In genomic region chr22:24591286-24591830, GRCh38 we compare ENCODE assay signal across 25 cellular contexts. TPM values are rescaled to one million over a fixed set of nuclear protein-coding genes. Genes with fewer than 3 reads are reported as not detected.
DNase-seq lines count a peak whose midpoint lies in the region; TF ChIP-seq lines count a peak whose summit lies in the region.
"Had no signal": no experiment of that assay in that cellular context is flagged by ENCODE, and none has a peak within 500 bp of the region (broad histone marks: within the 10 kb centered on the region; RNA-seq: fewer than 3 reads in every experiment).

No MANE protein-coding gene starts in this region.

- no peaks in the 10 kb centered on the region for H3K36me3 ChIP-seq in Karpas-422 (ENCODE audit: insufficient read depth, low read length)
- H3K36me3 ChIP-seq: BLaER1 had no signal

- H3K4me1 Mint-ChIP-seq in chondrocyte (ENCODE audit: low read depth) (peaks cover 9% of the 10 kb centered on the region), neural crest cell (peaks cover 11% of the 10 kb centered on the region)

- H3K9me3 ChIP-seq in Karpas-422 (ENCODE audit: low read length) = no peaks in the 10 kb centered on the region
- H3K9me3 ChIP-seq: BLaER1, left ventricle myocardium inferior, tibial artery had no signal

- no peaks in the 10 kb centered on the region for H3K27me3 ChIP-seq in Karpas-422 (ENCODE audit: low read length)
- H3K27me3 ChIP-seq: tibial artery had no signal

- no peak overlapping the region for H3K4me2 ChIP-seq in Karpas-422 (ENCODE audit: low read depth, low read length, poor library complexity, severe bottlenecking)

- no peaks in the 10 kb centered on the region for H3K36me3 Mint-ChIP-seq in chondrocyte (ENCODE audit: low read depth)
- H3K36me3 Mint-ChIP-seq in neural crest cell (ENCODE audit: low read depth) = no peaks in the 10 kb centered on the region

- peak; percentile 41 for DNase-seq in Karpas-422
- DNase-seq in chondrocyte (ENCODE audit: low spot score) = no peak
- DNase-seq in neural crest cell (ENCODE audit: low read depth, low spot score) = no peak
- no peak for DNase-seq in NCI-H146 (lab: John Stamatoyannopoulos, UW)
- no peak for DNase-seq in NCI-H2029 treated with DMSO at 0.1 percent for 48 hours (lab: John Stamatoyannopoulos, UW)
- DNase-seq in erythroblast (lab: John Stamatoyannopoulos, UW) = no peak
- DNase-seq: ACHN; activated B cell treated with CpG ODN at 0.5 μM for 24 hours; activated CD4-positive, alpha-beta T cell treated with anti-CD3 and anti-CD28 coated beads, Interleukin-2, amount 50 U/mL, for 4 hours; activated naive CD4-positive, alpha-beta T cell treated with anti-CD3 and anti-CD28 coated beads for 36 hours; activated T-cell treated with anti-CD3 and anti-CD28 coated beads, Interleukin-2, amount 50 U/mL, for 72 hours; amniotic stem cell; COR-L47; DND-41; left ventricle myocardium inferior; NCI-H1436; NCI-H2171 treated with DMSO at 0.1 percent for 48 hours; NCI-H524 treated with DMSO at 0.1 percent for 48 hours; Right ventricle myocardium superior; small intestine; tibial artery had no signal

- no peaks in the 10 kb centered on the region for H3K79me2 ChIP-seq in Karpas-422 (ENCODE audit: low read length)

- no peaks in the 10 kb centered on the region for H3K9me2 ChIP-seq in Karpas-422 (replicated peaks; ENCODE audit: insufficient read depth, low read length)

- H4K20me1 ChIP-seq in Karpas-422 (ENCODE audit: insufficient read depth, low read depth, low read length) = no peaks in the 10 kb centered on the region; the same call in 1 of the 2 replicates

- H3K9me3 Mint-ChIP-seq in chondrocyte (ENCODE audit: low read depth) = no peaks in the 10 kb centered on the region
- H3K9me3 Mint-ChIP-seq in neural crest cell = no peaks in the 10 kb centered on the region
- H3K9me3 Mint-ChIP-seq: activated B cell treated with CpG ODN at 0.5 μM for 24 hours; activated naive CD4-positive, alpha-beta T cell treated with anti-CD3 and anti-CD28 coated beads for 36 hours; activated T-cell treated with anti-CD3 and anti-CD28 coated beads, Interleukin-2, amount 50 U/mL, for 72 hours; dendritic cell treated with granulocyte-macrophage colony-stimulating factor and Interleukin-4, amounts not matched to agents 40 ng/mL and 50 ng/mL, for 4 days; stimulated activated naive CD8-positive, alpha-beta T cell treated with anti-CD3 and anti-CD28 coated beads, Interleukin-15, Interleukin-2, amounts not matched to agents 100 ng/mL and 50 ng/mL, for 24 hours had no signal

- no peak overlapping the region for H3K27ac Mint-ChIP-seq in chondrocyte (ENCODE audit: unreplicated experiment)
- H3K27ac Mint-ChIP-seq in neural crest cell (ENCODE audit: unreplicated experiment) = no peak overlapping the region
- H3K27ac Mint-ChIP-seq: activated B cell treated with CpG ODN at 0.5 μM for 24 hours; activated naive CD4-positive, alpha-beta T cell treated with anti-CD3 and anti-CD28 coated beads for 36 hours; activated T-cell treated with anti-CD3 and anti-CD28 coated beads, Interleukin-2, amount 50 U/mL, for 72 hours; stimulated activated naive CD8-positive, alpha-beta T cell treated with anti-CD3 and anti-CD28 coated beads, Interleukin-15, Interleukin-2, amounts not matched to agents 100 ng/mL and 50 ng/mL, for 24 hours had no signal

- H3K4me3 Mint-ChIP-seq in chondrocyte (ENCODE audit: unreplicated experiment) = peak overlapping the region; percentile 19
- H3K4me3 Mint-ChIP-seq in neural crest cell = peak overlapping the region; percentile 73
- H3K4me3 Mint-ChIP-seq: activated B cell treated with CpG ODN at 0.5 μM for 24 hours; dendritic cell treated with granulocyte-macrophage colony-stimulating factor and Interleukin-4, amounts not matched to agents 40 ng/mL and 50 ng/mL, for 4 days had no signal

- TF ChIP-seq POLR2A in erythroblast (IDR thresholded peaks at IDR 0.05; ENCODE audit: low read length) = no peak

- H3K4me3 ChIP-seq in Karpas-422 (ENCODE audit: low read length) = no peak overlapping the region

- no peaks in the 10 kb centered on the region for H3K27me3 Mint-ChIP-seq in chondrocyte (ENCODE audit: low read depth)
- no peaks in the 10 kb centered on the region for H3K27me3 Mint-ChIP-seq in neural crest cell (ENCODE audit: low read depth)

- no peak for TF ChIP-seq CTCF in C4-2B (conservative IDR thresholded peaks at IDR 0.05)
- no peak for TF ChIP-seq CTCF in chondrocyte (IDR thresholded peaks at IDR 0.05)
- no peak for TF ChIP-seq CTCF in neural crest cell (conservative IDR thresholded peaks at IDR 0.05)

- no peak overlapping the region for H3K9ac ChIP-seq in Karpas-422 (ENCODE audit: low read length)
- H3K9ac ChIP-seq: BLaER1 had no signal

- peaks cover 13% of the 10 kb centered on the region for H3K4me1 ChIP-seq in Karpas-422 (ENCODE audit: low read length)

- no peak overlapping the region for H2AFZ ChIP-seq in Karpas-422 (ENCODE audit: low read length)

- H3K27ac ChIP-seq in C4-2B (peak overlapping the region; percentile 97), Karpas-422 (ENCODE audit: low read length) (no peak overlapping the region)
- H3K27ac ChIP-seq: BLaER1 had no signal

RNA-seq across cellular contexts. Expression of gene LRRC75B, which starts 1.5 kb away (rescaled TPM):
- 3.6 and 6.9 TPM in 2 replicates for total RNA-seq in Karpas-422 (2014; rRNA removed; shearing (Covaris generic); ENCODE audit: low replicate concordance)
- 5.6 to 13.0 TPM (median 8.6 TPM) in 3 replicates for total RNA-seq in chondrocyte
- total RNA-seq in neural crest cell = 15.4 and 16.7 TPM in 2 replicates

RNA-seq across cellular contexts. Expression of gene GGT1, which starts 11.6 kb away (rescaled TPM):
- 28.6 and 36.4 TPM in 2 replicates for total RNA-seq in Karpas-422 (2014; rRNA removed; shearing (Covaris generic); ENCODE audit: low replicate concordance)
- total RNA-seq in chondrocyte (1.4 to 1.8 TPM (median 1.5 TPM) in 3 replicates), neural crest cell (1.4 and 3.3 TPM in 2 replicates)

RNA-seq across cellular contexts. Expression of gene SNRPD3, which starts 35.6 kb away (rescaled TPM):
- total RNA-seq in Karpas-422 (2014; rRNA removed; shearing (Covaris generic); ENCODE audit: low replicate concordance) = 217 and 263 TPM in 2 replicates
- 59.3 to 84.8 TPM (median 63.9 TPM) in 3 replicates for total RNA-seq in chondrocyte
- total RNA-seq in neural crest cell = 151 and 159 TPM in 2 replicates

RNA-seq across cellular contexts. Expression of gene GUCD1, which starts 36.4 kb away (rescaled TPM):
- 116 and 144 TPM in 2 replicates for total RNA-seq in Karpas-422 (2014; rRNA removed; shearing (Covaris generic); ENCODE audit: low replicate concordance)
- 77.3 to 84.7 TPM (median 77.9 TPM) in 3 replicates for total RNA-seq in chondrocyte
- 94.9 and 103 TPM in 2 replicates for total RNA-seq in neural crest cell
